In genomic region chr19:934865-935422, GRCh38 we compare ENCODE assay signal across 9 cellular contexts. TPM values are rescaled to one million over a fixed set of nuclear protein-coding genes. Genes with fewer than 3 reads are reported as not detected.
A peak's percentile ranks its signal among the peaks of the same experiment; 100 is the strongest.
DNase-seq lines count a peak whose midpoint lies in the region; ATAC-seq and TF ChIP-seq lines count a peak whose summit lies in the region.
"Had no signal": no experiment of that assay in that cellular context is flagged by ENCODE, and none has a peak within 500 bp of the region (broad histone marks: within the 10 kb centered on the region; RNA-seq: fewer than 3 reads in every experiment).

No MANE protein-coding gene starts in this region.

- no peak overlapping the region for H3K9ac ChIP-seq in Karpas-422 (ENCODE audit: low read length)

- DNase-seq in HUDEP-2 (lab: John Stamatoyannopoulos, UW; ENCODE audit: unreplicated experiment in 76 of 76) (peak in 59 of 76 experiments; percentile 24 to 73 (median 54)), body of pancreas (peak; percentile 98 to 99 (median 98)), left lobe of liver (ENCODE audit: low spot score) (peak; percentile 98), substantia nigra (lab: John Stamatoyannopoulos, UW) (peak in 47 of 49 donors; percentile 16 to 91 (median 62)), NOMO-1 (lab: John Stamatoyannopoulos, UW; ENCODE audit: unreplicated experiment in 2 of 2) (no peak), NCI-H1930 (lab: John Stamatoyannopoulos, UW) (no peak), Karpas-422 (no peak)

- TF ChIP-seq POLR2A in body of pancreas (IDR thresholded peaks at IDR 0.05): peak in 2 of 3 donors; percentile 54 to 56

- no peak overlapping the region for H3K4me2 ChIP-seq in Karpas-422 (ENCODE audit: low read depth, low read length, poor library complexity, severe bottlenecking)

- H2AFZ ChIP-seq in Karpas-422 (ENCODE audit: low read length): no peak overlapping the region

- intact Hi-C loops in body of pancreas (cut with DNase I): no loop called here

- no peaks in the 10 kb centered on the region for H3K79me2 ChIP-seq in Karpas-422 (ENCODE audit: low read length)

- no peaks in the 10 kb centered on the region for H3K36me3 ChIP-seq in body of pancreas (replicated peaks in 1 of 2; ENCODE audit: insufficient read depth in 1 of 2, low read depth in 2 of 2)
- H3K36me3 ChIP-seq in Karpas-422 (ENCODE audit: insufficient read depth, low read length): no peaks in the 10 kb centered on the region

- ATAC-seq in body of pancreas (peak; percentile 98), left lobe of liver (peak; percentile 97), HG02840 (IDR thresholded peaks at IDR 0.05; ENCODE audit: low FRiP score, unreplicated experiment) (no peak)

- H3K4me3 ChIP-seq in body of pancreas (no peak overlapping the region), Karpas-422 (ENCODE audit: low read length) (no peak overlapping the region)

- H3K27me3 ChIP-seq in body of pancreas (no peaks in the 10 kb centered on the region), Karpas-422 (ENCODE audit: low read length) (no peaks in the 10 kb centered on the region)

- H4K20me1 ChIP-seq in Karpas-422 (ENCODE audit: insufficient read depth, low read depth, low read length): no peaks in the 10 kb centered on the region

- peak in 3 of 7 experiments; percentile 8 to 24 (median 15) for TF ChIP-seq CTCF in body of pancreas (IDR thresholded peaks at IDR 0.05)

- H3K9me3 ChIP-seq in body of pancreas (no peaks in the 10 kb centered on the region), Karpas-422 (ENCODE audit: low read length) (no peaks in the 10 kb centered on the region)

- H3K9me2 ChIP-seq in Karpas-422 (replicated peaks; ENCODE audit: insufficient read depth, low read length): no peaks in the 10 kb centered on the region

- H3K27ac ChIP-seq in body of pancreas (peak overlapping the region; percentile 74 to 92 (median 86)), substantia nigra (ENCODE audit: low read depth, low read length, poor library complexity, severe bottlenecking) (peak overlapping the region; percentile 30), Karpas-422 (ENCODE audit: low read length) (no peak overlapping the region)

- peaks cover 50% of the 10 kb centered on the region for H3K4me1 ChIP-seq in body of pancreas
- no peaks in the 10 kb centered on the region for H3K4me1 ChIP-seq in Karpas-422 (ENCODE audit: low read length)

- WGBS in body of pancreas, 2 donors: 7 to 40% methylated on average over 1 to 29 of the region's 29 CpGs

RNA-seq across cellular contexts. Expression of gene ARID3A, which starts 9.1 kb away (rescaled TPM):
- 1 to 10 TPM; 3.1 to 5.9 TPM for total RNA-seq in body of pancreas
- 3.6 TPM for total RNA-seq in left lobe of liver
- total RNA-seq in Karpas-422 (2014; rRNA removed; shearing (Covaris generic); ENCODE audit: low replicate concordance): 2.0 and 4.6 TPM in 2 replicates

RNA-seq across cellular contexts. Expression of gene KISS1R, which starts 17.8 kb away (rescaled TPM):
- 1 to 10 TPM in 1 of 2 donors, not detected in 1; 3.3 TPM for total RNA-seq in body of pancreas
- total RNA-seq in left lobe of liver: not detected
- total RNA-seq in Karpas-422 (2014; rRNA removed; shearing (Covaris generic); ENCODE audit: low replicate concordance): not detected in 2 replicates
- total RNA-seq: subcutaneous adipose tissue had no signal

RNA-seq across cellular contexts. Expression of gene R3HDM4, which starts 21.9 kb away (rescaled TPM):
- total RNA-seq in body of pancreas: 10 to 100 TPM; 11.2 to 34.0 TPM
- 20.9 TPM for total RNA-seq in left lobe of liver
- total RNA-seq in Karpas-422 (2014; rRNA removed; shearing (Covaris generic); ENCODE audit: low replicate concordance): 41.9 and 43.8 TPM in 2 replicates

RNA-seq across cellular contexts. Expression of gene RNU6-9, which starts 41.7 kb away (rescaled TPM):
- not detected for total RNA-seq in body of pancreas
- total RNA-seq in left lobe of liver: not detected
- not detected in 2 replicates for total RNA-seq in Karpas-422 (2014; rRNA removed; shearing (Covaris generic); ENCODE audit: low replicate concordance)
- total RNA-seq: subcutaneous adipose tissue had no signal

RNA-seq across cellular contexts. Expression of gene MED16, which starts 42.0 kb away (rescaled TPM):
- 10 to 100 TPM; 35.0 to 49.8 TPM for total RNA-seq in body of pancreas
- 36.3 TPM for total RNA-seq in left lobe of liver
- total RNA-seq in Karpas-422 (2014; rRNA removed; shearing (Covaris generic); ENCODE audit: low replicate concordance): 10.8 and 14.1 TPM in 2 replicates

Comparison
In these comparisons a context has a peak if more than half of its experiments do, and no peak if none do; other contexts are left out.
1. DNase-seq: peak in HUDEP-2 (59 of 76), body of pancreas (4 of 4), left lobe of liver (single experiment) and substantia nigra (47 of 49); none in NOMO-1 (0 of 2), NCI-H1930 (0 of 2) and Karpas-422 (single experiment).